7 cellular contexts compared by ENCODE assay signal in the genomic region with DNA sequence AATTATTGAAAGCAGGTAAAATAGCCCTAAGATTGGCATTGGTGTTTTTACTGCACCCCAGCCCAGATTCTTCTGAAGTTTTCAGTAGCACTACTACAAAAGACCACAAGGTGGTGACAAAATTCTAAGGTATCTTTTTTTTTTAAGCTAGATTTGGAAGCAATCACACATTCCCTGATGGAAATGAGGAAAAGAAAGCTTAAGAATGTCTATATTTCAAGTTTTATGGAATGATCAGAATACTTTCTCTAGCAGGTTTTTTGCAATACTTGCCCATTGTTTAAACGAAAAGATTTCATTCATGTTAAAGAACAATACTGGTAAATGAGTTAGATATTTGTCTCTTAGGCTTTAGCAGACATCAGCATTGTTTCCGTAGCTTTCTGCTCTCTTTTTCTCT. TPM values are rescaled to one million over a fixed set of nuclear protein-coding genes. Genes with fewer than 3 reads are reported as not detected.
DNase-seq lines count a peak whose midpoint lies in the region; ATAC-seq, FAIRE-seq and TF ChIP-seq lines count a peak whose summit lies in the region.

No MANE protein-coding gene starts in this region.

- peak; percentile 44 for DNase-seq in EH (ENCODE audit: low read depth)
- peak; percentile 40 for DNase-seq in HTR-8/SVneo (ENCODE audit: insufficient read length, low spot score)
- peak; percentile 29 for DNase-seq in amniotic epithelial cell (ENCODE audit: low read depth)
- DNase-seq in kidney = no peak
- no peak for DNase-seq in activated CD8-positive, alpha-beta memory T cell treated with anti-CD3 and anti-CD28 coated beads, Interleukin-2, amount 50 U/mL, for 4 hours

- no peak overlapping the region for H3K27ac ChIP-seq in kidney (ENCODE audit: low read depth in 2 of 2, low read length in 2 of 2)

- H3K4me3 ChIP-seq in kidney (ENCODE audit: low read length in 2 of 2) = no peak overlapping the region

- H3K9ac ChIP-seq in kidney (ENCODE audit: low read length in 2 of 2) = no peak overlapping the region

- no peaks in the 10 kb centered on the region for H3K4me1 ChIP-seq in kidney (ENCODE audit: control insufficient read depth in 1 of 2, insufficient read depth in 1 of 2, low read depth in 1 of 2, low read length in 2 of 2)

- TF ChIP-seq CTCF in kidney (IDR thresholded peaks at IDR 0.05; ENCODE audit: borderline replicate concordance, extremely low read depth, insufficient read depth) = peak; percentile 59

- no peaks in the 10 kb centered on the region for H3K36me3 ChIP-seq in kidney (ENCODE audit: control insufficient read depth in 1 of 2, insufficient read depth in 2 of 2, low read length in 2 of 2)

- ATAC-seq in GM18519 (IDR thresholded peaks at IDR 0.05; ENCODE audit: low FRiP score, unreplicated experiment) (no peak), GM21447 (IDR thresholded peaks at IDR 0.05; ENCODE audit: unreplicated experiment) (no peak)

- FAIRE-seq in HTR-8/SVneo (lab: Jason Lieb, UNC) (no peak), kidney (lab: Jason Lieb, UNC) (peak; percentile 89)

- intact Hi-C loops in kidney (cut with DNase I) = loop anchor here (5.0 kb wide), 1 partner anchor 203 kb away; no protein-coding TSS in a partner anchor

- no peaks in the 10 kb centered on the region for H3K9me3 ChIP-seq in kidney (ENCODE audit: control insufficient read depth in 1 of 2, low read length in 2 of 2)

RNA-seq across cellular contexts. Expression of gene ZNF638, which starts 32.1 kb away (rescaled TPM):
- total RNA-seq in kidney = 122 TPM
- 84.8 TPM for polyA plus RNA-seq in kidney (ENCODE audit: insufficient read depth, low read depth, low replicate concordance)

Comparison
In these comparisons a context has a peak if more than half of its experiments do, and no peak if none do; other contexts are left out.
1. DNase-seq: peak in EH (single experiment), HTR-8/SVneo (single experiment) and amniotic epithelial cell (single experiment); none in kidney (single experiment) and activated CD8-positive, alpha-beta memory T cell treated with anti-CD3 and anti-CD28 coated beads, Interleukin-2, amount 50 U/mL, for 4 hours (single experiment).